Comparison of ENCODE assay signal across 9 cellular contexts in genomic region chr4:109826719-109827118, GRCh38. TPM values are rescaled to one million over a fixed set of nuclear protein-coding genes. Genes with fewer than 3 reads are reported as not detected.
DNase-seq lines count a peak whose midpoint lies in the region; ATAC-seq, FAIRE-seq and TF ChIP-seq lines count a peak whose summit lies in the region.
"Had no signal": no experiment of that assay in that cellular context is flagged by ENCODE, and none has a peak within 500 bp of the region (broad histone marks: within the 10 kb centered on the region; RNA-seq: fewer than 3 reads in every experiment).

No MANE protein-coding gene starts in this region.

- peaks cover 17% of the 10 kb centered on the region for H3K36me3 ChIP-seq in CD4-positive, alpha-beta memory T cell (ENCODE audit: insufficient read depth, low read length)
- peaks cover 3 to 8% of the 10 kb centered on the region in 2 experiments for H3K36me3 ChIP-seq in endothelial cell of umbilical vein (ENCODE audit: control insufficient read depth in 2 of 2, extremely low read depth in 1 of 2, insufficient read depth in 2 of 2, low read length in 2 of 2)

- no peak for TF ChIP-seq POLR2A in endothelial cell of umbilical vein (IDR thresholded peaks at IDR 0.05; ENCODE audit: low read depth, low read length)

- no peaks in the 10 kb centered on the region for H3K9me3 ChIP-seq in CD4-positive, alpha-beta memory T cell (ENCODE audit: control insufficient read depth in 1 of 2, low read length in 2 of 2)
- H3K9me3 ChIP-seq in endothelial cell of umbilical vein (replicated peaks; ENCODE audit: control insufficient read depth, insufficient read depth, low read length), result no peaks in the 10 kb centered on the region

- no peaks in the 10 kb centered on the region for H3K9me1 ChIP-seq in endothelial cell of umbilical vein (replicated peaks; ENCODE audit: control insufficient read depth, extremely low read depth, insufficient read depth, low read length)

- H3K4me3 Mint-ChIP-seq in CD4-positive, alpha-beta memory T cell, result no peak overlapping the region
- no peak overlapping the region for H3K4me3 Mint-ChIP-seq in progenitor cell of endocrine pancreas (ENCODE audit: low read depth)
- H3K4me3 Mint-ChIP-seq: IgD-negative memory B cell had no signal

- TF ChIP-seq CTCF in GM20000 (IDR thresholded peaks at IDR 0.05; ENCODE audit: extremely low read depth, missing control alignments), result no peak
- peak; percentile 14 to 28 for TF ChIP-seq CTCF in endothelial cell of umbilical vein (IDR thresholded peaks at IDR 0.05; ENCODE audit: extremely low read depth in 1 of 2, insufficient read depth in 1 of 2, low read depth in 1 of 2, low read length in 2 of 2)
- TF ChIP-seq CTCF in progenitor cell of endocrine pancreas (IDR thresholded peaks at IDR 0.05; ENCODE audit: unreplicated experiment), result peak; percentile 65

- H3K4me2 ChIP-seq in endothelial cell of umbilical vein (ENCODE audit: insufficient read depth, low read length), result no peak overlapping the region

- no peaks in the 10 kb centered on the region for H3K27me3 Mint-ChIP-seq in CD4-positive, alpha-beta memory T cell
- no peaks in the 10 kb centered on the region for H3K27me3 Mint-ChIP-seq in progenitor cell of endocrine pancreas
- H3K27me3 Mint-ChIP-seq: IgD-negative memory B cell had no signal

- no peak for FAIRE-seq in endothelial cell of umbilical vein (lab: Jason Lieb, UNC)

- no peak overlapping the region for H2AFZ ChIP-seq in endothelial cell of umbilical vein (ENCODE audit: low read depth, low read length)

- no peaks in the 10 kb centered on the region for H3K27me3 ChIP-seq in CD4-positive, alpha-beta memory T cell (ENCODE audit: insufficient read depth, low read length)
- no peaks in the 10 kb centered on the region for H3K27me3 ChIP-seq in endothelial cell of umbilical vein (ENCODE audit: control insufficient read depth in 2 of 2, insufficient read depth in 2 of 2, low read length in 2 of 2)

- no TSS peak for BruUV-seq in endothelial cell of umbilical vein (replicated peaks; lab: Mats Ljungman, UMichigan)

- DNase-seq in CD4-positive, alpha-beta memory T cell, result peak in 3 of 5 donors; percentile 23 to 37 (median 27)
- DNase-seq in GM20000 (ENCODE audit: low spot score) (peak; percentile 24), NCI-H2227 treated with DMSO at 0.1 percent for 48 hours (lab: John Stamatoyannopoulos, UW) (peak; percentile 4), endothelial cell of umbilical vein (ENCODE audit: low read depth, low spot score) (peak; percentile 38), progenitor cell of endocrine pancreas (ENCODE audit: low spot score, unreplicated experiment) (no peak), KG1 (lab: John Stamatoyannopoulos, UW) (no peak)

- no peaks in the 10 kb centered on the region for H3K9me3 Mint-ChIP-seq in CD4-positive, alpha-beta memory T cell
- H3K9me3 Mint-ChIP-seq in progenitor cell of endocrine pancreas (ENCODE audit: low read depth), result no peaks in the 10 kb centered on the region
- H3K9me3 Mint-ChIP-seq: IgD-negative memory B cell had no signal

- H3K36me3 Mint-ChIP-seq in CD4-positive, alpha-beta memory T cell, result peaks cover 18 to 30% of the 10 kb centered on the region in 2 donors
- H3K36me3 Mint-ChIP-seq in progenitor cell of endocrine pancreas (ENCODE audit: insufficient read depth), result peaks cover 7% of the 10 kb centered on the region

- H3K27ac ChIP-seq in CD4-positive, alpha-beta memory T cell (ENCODE audit: low read depth, low read length), result no peak overlapping the region
- H3K27ac ChIP-seq in endothelial cell of umbilical vein (ENCODE audit: insufficient read depth, low read depth, low read length), result no peak overlapping the region

- ATAC-seq in GM19467 (IDR thresholded peaks at IDR 0.05; ENCODE audit: unreplicated experiment), result no peak
- ATAC-seq in HG03039 (IDR thresholded peaks at IDR 0.05; ENCODE audit: unreplicated experiment), result no peak

- no peak overlapping the region for H3K4me3 ChIP-seq in CD4-positive, alpha-beta memory T cell (ENCODE audit: low read length in 2 of 2)
- H3K4me3 ChIP-seq in endothelial cell of umbilical vein (replicated peaks in 1 of 3; ENCODE audit: insufficient read depth in 1 of 3, low read depth in 1 of 3, low read length in 3 of 3), result no peak overlapping the region

- H3K4me1 ChIP-seq in CD4-positive, alpha-beta memory T cell (ENCODE audit: insufficient read depth, low read length), result no peaks in the 10 kb centered on the region
- H3K4me1 ChIP-seq in endothelial cell of umbilical vein (ENCODE audit: control insufficient read depth, extremely low read depth, insufficient read depth, low read length), result no peaks in the 10 kb centered on the region

- intact Hi-C loops in CD4-positive, alpha-beta memory T cell (cut with micrococcal nuclease), result loop anchor here (1.0 to 10.0 kb wide), 6 partner anchors 123 to 404 kb away; partner anchors contain the start of genes CASP6 and SEC24B
- intact Hi-C loops in endothelial cell of umbilical vein (cut with micrococcal nuclease), result loop anchor here (1.0 kb wide), 3 partner anchors 123 to 404 kb away; partner anchors contain the start of gene CASP6

- H3K79me2 ChIP-seq in endothelial cell of umbilical vein (ENCODE audit: control insufficient read depth, insufficient read depth, low read length), result no peaks in the 10 kb centered on the region

- H3K4me1 Mint-ChIP-seq in CD4-positive, alpha-beta memory T cell, result peaks cover 0 to 4% (median under 1%) of the 10 kb centered on the region in 4 donors
- peaks cover 1% of the 10 kb centered on the region for H3K4me1 Mint-ChIP-seq in progenitor cell of endocrine pancreas (ENCODE audit: low read depth)
- H3K4me1 Mint-ChIP-seq: IgD-negative memory B cell had no signal

- H4K20me1 ChIP-seq in endothelial cell of umbilical vein (replicated peaks; ENCODE audit: control insufficient read depth, extremely low read depth, insufficient read depth, low read length), result no peaks in the 10 kb centered on the region

- H3K9ac ChIP-seq in endothelial cell of umbilical vein (replicated peaks; ENCODE audit: extremely low read depth, insufficient read depth, low read length), result no peak overlapping the region

- H3K27ac Mint-ChIP-seq in CD4-positive, alpha-beta memory T cell, result no peak overlapping the region
- no peak overlapping the region for H3K27ac Mint-ChIP-seq in progenitor cell of endocrine pancreas
- H3K27ac Mint-ChIP-seq: IgD-negative memory B cell had no signal

- CTCF ChIA-PET in CD4-positive, alpha-beta memory T cell (lab: Charles Lee; ENCODE audit: partially characterized antibody), result interaction anchor here (0.7 to 4.8 kb wide), 10 partner anchors 12 to 407 kb away, joined by 3 to 61 read pairs (median 4); partner anchors contain the start of gene SEC24B
- CTCF ChIA-PET in endothelial cell of umbilical vein (lab: Charles Lee), result interaction anchor here (0.7 to 4.6 kb wide), 10 partner anchors 13 to 407 kb away, joined by 3 to 30 read pairs (median 6); partner anchors contain the start of genes CASP6 and SEC24B

- dilution Hi-C loops in endothelial cell of umbilical vein (cut with MboI; ENCODE audit: extremely low pct_ligation_motif_present, low sequenced_read_pairs), result no loop called here

- POLR2A ChIA-PET in CD4-positive, alpha-beta memory T cell (lab: Charles Lee; ENCODE audit: partially characterized antibody), result no interaction called here
- POLR2A ChIA-PET in endothelial cell of umbilical vein (lab: Charles Lee), result no interaction called here

RNA-seq across cellular contexts. Expression of gene RRH, which starts 1.1 kb away (rescaled TPM):
- total RNA-seq in CD4-positive, alpha-beta memory T cell, result under 1 TPM in 1 of 2 experiments, not detected in 1; 0.30 TPM
- polyA plus RNA-seq in CD4-positive, alpha-beta memory T cell, result not detected
- total RNA-seq in endothelial cell of umbilical vein (0.31 TPM in 1 of 2 replicates, not detected in the other), progenitor cell of endocrine pancreas (0.33 and 0.57 TPM in 2 replicates)
- 0.11 TPM in 2 replicates for polyA plus RNA-seq in endothelial cell of umbilical vein
- polyA plus RNA-seq in endothelial cell of umbilical vein (2011; cell fraction: cytosol; rRNA removed), result 0.06 and 0.10 TPM in 2 replicates
- 0.26 and 0.34 TPM in 2 replicates for polyA plus RNA-seq in endothelial cell of umbilical vein (2011; cell fraction: nucleus; rRNA removed)
- not detected in 2 replicates for polyA plus RNA-seq in endothelial cell of umbilical vein (2012)
- 0.24 and 0.91 TPM in 2 replicates for polyA minus RNA-seq in endothelial cell of umbilical vein
- not detected for polyA minus RNA-seq in endothelial cell of umbilical vein (2011; cell fraction: cytosol; rRNA and poly(A)+ RNA removed)
- not detected in 2 replicates for polyA minus RNA-seq in endothelial cell of umbilical vein (2011; cell fraction: nucleus; rRNA and poly(A)+ RNA removed)
- polyA plus RNA-seq: IgD-negative memory B cell had no signal

RNA-seq across cellular contexts. Expression of gene GAR1, which starts 11.2 kb away (rescaled TPM):
- total RNA-seq in CD4-positive, alpha-beta memory T cell, result 10 to 100 TPM; 13.7 to 14.1 TPM
- polyA plus RNA-seq in CD4-positive, alpha-beta memory T cell, result 10 to 100 TPM; 10.4 to 22.6 TPM
- 27.7 and 29.1 TPM in 2 replicates for total RNA-seq in endothelial cell of umbilical vein
- polyA plus RNA-seq in endothelial cell of umbilical vein, result 8.2 and 12.7 TPM in 2 replicates
- 19.1 and 26.5 TPM in 2 replicates for polyA plus RNA-seq in endothelial cell of umbilical vein (2011; cell fraction: cytosol; rRNA removed)
- 6.0 and 11.2 TPM in 2 replicates for polyA plus RNA-seq in endothelial cell of umbilical vein (2011; cell fraction: nucleus; rRNA removed)
- polyA plus RNA-seq in endothelial cell of umbilical vein (2012), result 30.0 and 55.4 TPM in 2 replicates
- polyA minus RNA-seq in endothelial cell of umbilical vein, result 4.6 and 5.2 TPM in 2 replicates
- 3.6 TPM for polyA minus RNA-seq in endothelial cell of umbilical vein (2011; cell fraction: cytosol; rRNA and poly(A)+ RNA removed)
- polyA minus RNA-seq in endothelial cell of umbilical vein (2011; cell fraction: nucleus; rRNA and poly(A)+ RNA removed), result 2.8 and 4.5 TPM in 2 replicates
- 25.7 and 25.9 TPM in 2 replicates for total RNA-seq in progenitor cell of endocrine pancreas

RNA-seq across cellular contexts. Expression of gene LRIT3, which starts 21.2 kb away (rescaled TPM):
- total RNA-seq in CD4-positive, alpha-beta memory T cell, result under 1 TPM; 0.26 to 0.33 TPM
- not detected for polyA plus RNA-seq in CD4-positive, alpha-beta memory T cell
- total RNA-seq in endothelial cell of umbilical vein (0.13 and 0.16 TPM in 2 replicates), progenitor cell of endocrine pancreas (0.17 and 0.31 TPM in 2 replicates)
- 0.05 and 0.06 TPM in 2 replicates for polyA plus RNA-seq in endothelial cell of umbilical vein
- 0.01 TPM in 2 replicates for polyA plus RNA-seq in endothelial cell of umbilical vein (2011; cell fraction: cytosol; rRNA removed)
- 0.18 and 0.20 TPM in 2 replicates for polyA plus RNA-seq in endothelial cell of umbilical vein (2011; cell fraction: nucleus; rRNA removed)
- 0.05 TPM in 1 of 2 replicates, not detected in the other for polyA plus RNA-seq in endothelial cell of umbilical vein (2012)
- 0.22 and 0.40 TPM in 2 replicates for polyA minus RNA-seq in endothelial cell of umbilical vein
- polyA minus RNA-seq in endothelial cell of umbilical vein (2011; cell fraction: cytosol; rRNA and poly(A)+ RNA removed), result not detected
- 0.14 and 0.34 TPM in 2 replicates for polyA minus RNA-seq in endothelial cell of umbilical vein (2011; cell fraction: nucleus; rRNA and poly(A)+ RNA removed)
- polyA plus RNA-seq: IgD-negative memory B cell had no signal

RNA-seq across cellular contexts. Expression of gene CFI, which starts 24.9 kb away (rescaled TPM):
- total RNA-seq in CD4-positive, alpha-beta memory T cell, result not detected
- polyA plus RNA-seq in CD4-positive, alpha-beta memory T cell, result not detected
- total RNA-seq in endothelial cell of umbilical vein (17.9 and 21.4 TPM in 2 replicates), progenitor cell of endocrine pancreas (0.24 TPM in 1 of 2 replicates, not detected in the other)
- polyA plus RNA-seq in endothelial cell of umbilical vein, result 6.5 and 10.0 TPM in 2 replicates
- polyA plus RNA-seq in endothelial cell of umbilical vein (2011; cell fraction: cytosol; rRNA removed), result 9.2 and 10.0 TPM in 2 replicates
- polyA plus RNA-seq in endothelial cell of umbilical vein (2011; cell fraction: nucleus; rRNA removed), result 40.3 and 46.6 TPM in 2 replicates
- 1.3 and 3.8 TPM in 2 replicates for polyA plus RNA-seq in endothelial cell of umbilical vein (2012)
- 5.4 and 6.9 TPM in 2 replicates for polyA minus RNA-seq in endothelial cell of umbilical vein
- not detected for polyA minus RNA-seq in endothelial cell of umbilical vein (2011; cell fraction: cytosol; rRNA and poly(A)+ RNA removed)
- 16.6 and 26.3 TPM in 2 replicates for polyA minus RNA-seq in endothelial cell of umbilical vein (2011; cell fraction: nucleus; rRNA and poly(A)+ RNA removed)
- polyA plus RNA-seq: IgD-negative memory B cell had no signal

Comparison
In these comparisons a context has a peak if more than half of its experiments do, and no peak if none do; other contexts are left out.
1. DNase-seq: peak in CD4-positive, alpha-beta memory T cell (3 of 5), GM20000 (single experiment), NCI-H2227 treated with DMSO at 0.1 percent for 48 hours (single experiment) and endothelial cell of umbilical vein (single experiment); none in progenitor cell of endocrine pancreas (single experiment) and KG1 (single experiment).